Comparison of ENCODE assay signal across 9 cellular contexts in the genomic region with DNA sequence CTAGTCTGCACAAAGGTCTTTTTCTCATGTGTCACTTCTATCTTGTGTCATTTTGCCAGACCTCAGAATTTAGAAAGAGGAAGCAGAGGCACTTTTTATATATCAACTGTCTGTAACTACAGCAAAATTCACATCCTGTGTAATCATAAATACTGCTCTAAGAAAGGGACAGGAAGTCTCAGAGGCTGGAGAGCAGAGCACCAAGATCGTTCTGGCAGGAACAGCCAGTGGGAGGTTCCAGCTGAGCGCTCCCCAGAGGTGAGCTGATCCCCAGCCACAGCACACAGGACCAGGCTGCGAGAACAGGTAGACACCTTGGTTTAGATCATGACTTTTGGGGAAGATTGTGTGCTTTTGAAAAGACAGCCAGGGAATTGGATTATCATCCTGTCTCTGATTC. TPM values are rescaled to one million over a fixed set of nuclear protein-coding genes. Genes with fewer than 3 reads are reported as not detected.
DNase-seq lines count a peak whose midpoint lies in the region; ATAC-seq and TF ChIP-seq lines count a peak whose summit lies in the region.
"Had no signal": no experiment of that assay in that cellular context is flagged by ENCODE, and none has a peak within 500 bp of the region (broad histone marks: within the 10 kb centered on the region; RNA-seq: fewer than 3 reads in every experiment).

A gene with protein sequence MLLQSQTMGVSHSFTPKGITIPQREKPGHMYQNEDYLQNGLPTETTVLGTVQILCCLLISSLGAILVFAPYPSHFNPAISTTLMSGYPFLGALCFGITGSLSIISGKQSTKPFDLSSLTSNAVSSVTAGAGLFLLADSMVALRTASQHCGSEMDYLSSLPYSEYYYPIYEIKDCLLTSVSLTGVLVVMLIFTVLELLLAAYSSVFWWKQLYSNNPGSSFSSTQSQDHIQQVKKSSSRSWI (plus strand): TSS at position 174 of the 400 bp plus-strand sequence. CDS start 4,610 bp downstream, outside the sequence.

- no peaks in the 10 kb centered on the region for H3K27me3 ChIP-seq in Peyer's patch
- H3K27me3 ChIP-seq in mononuclear cell (ENCODE audit: insufficient read depth, low read length), result no peaks in the 10 kb centered on the region

- TF ChIP-seq POLR2A in Peyer's patch (IDR thresholded peaks at IDR 0.05), result peak in 1 of 2 donors; percentile 50

- H3K4me3 ChIP-seq in Peyer's patch (peak within 1 kb of the TSS in 3 of 4 donors; percentile 2 to 27 (median 21)), mononuclear cell (ENCODE audit: low read length) (peak within 1 kb of the TSS; percentile 50)

- TF ChIP-seq CTCF in Peyer's patch (IDR thresholded peaks at IDR 0.05), result no peak

- peak within 1 kb of the TSS; percentile 54 to 74 (median 62) for H3K27ac ChIP-seq in Peyer's patch

- DNase-seq in Peyer's patch, result peak in 2 of 3 donors; percentile 76 to 83
- DNase-seq in middle frontal gyrus (ENCODE audit: extremely low spot score, low spot score), result no peak
- DNase-seq in AG08396 (ENCODE audit: low spot score), result no peak
- DNase-seq in globus pallidus (ENCODE audit: low spot score), result no peak
- no peak for DNase-seq in stimulated activated CD4-positive, alpha-beta T cell treated with anti-CD3 and anti-CD28 coated beads, Interleukin-4, amount 100 ng/mL, for 4 hours
- DNase-seq: IMR-90 had no signal

- H3K9me3 ChIP-seq in Peyer's patch (no peaks in the 10 kb centered on the region), mononuclear cell (ENCODE audit: low read depth, low read length) (no peaks in the 10 kb centered on the region)

- ATAC-seq in GM18868 (IDR thresholded peaks at IDR 0.05; ENCODE audit: unreplicated experiment) (peak; percentile 91), HG02884 (IDR thresholded peaks at IDR 0.05; ENCODE audit: unreplicated experiment) (peak; percentile 92)

- no peaks in the 10 kb centered on the region for H3K4me1 ChIP-seq in Peyer's patch
- H3K4me1 ChIP-seq in mononuclear cell (ENCODE audit: insufficient read depth, low read length), result peaks cover 53% of the 10 kb centered on the region

- no peaks in the 10 kb centered on the region for H3K36me3 ChIP-seq in Peyer's patch

RNA-seq across cellular contexts. Expression of the gene that starts here (rescaled TPM):
- total RNA-seq in Peyer's patch (10 to 100 TPM in 2 of 4 donors, 1 to 10 TPM in 2; 5.0 to 52.0 (median 14.9) TPM), mononuclear cell (28.7 TPM)
- total RNA-seq: IMR-90 had no signal

Comparison
In these comparisons a context has a peak if more than half of its experiments do, and no peak if none do; other contexts are left out.
1. DNase-seq: peak in Peyer's patch (2 of 3); none in middle frontal gyrus (single experiment), AG08396 (single experiment), globus pallidus (single experiment) and stimulated activated CD4-positive, alpha-beta T cell treated with anti-CD3 and anti-CD28 coated beads, Interleukin-4, amount 100 ng/mL, for 4 hours (0 of 2).